9 cellular contexts compared by ENCODE assay signal in genomic region chr3:133037440-133037839, GRCh38. TPM values are rescaled to one million over a fixed set of nuclear protein-coding genes. Genes with fewer than 3 reads are reported as not detected.
DNase-seq lines count a peak whose midpoint lies in the region; ATAC-seq and TF ChIP-seq lines count a peak whose summit lies in the region.
"Had no signal": no experiment of that assay in that cellular context is flagged by ENCODE, and none has a peak within 500 bp of the region (broad histone marks: within the 10 kb centered on the region; RNA-seq: fewer than 3 reads in every experiment).

No MANE protein-coding gene starts in this region.

- CTCF ChIA-PET in activated CD4-positive, alpha-beta T cell treated with anti-CD3 and anti-CD28 coated beads, Interleukin-2, amount 10 ng/mL, durations not matched to agents 7 days and 5 days (lab: Charles Lee), result no interaction called here

- 76% methylated on average over 9 of the region's 9 CpGs for WGBS in suprapubic skin
- 67% methylated on average over 9 of the region's 9 CpGs for WGBS in prostate gland

- H3K9ac ChIP-seq in iPS-20b (ENCODE audit: low read depth, low read length), result peak overlapping the region; percentile 17; the same call in 1 of the 2 replicates

- peaks cover 52% of the 10 kb centered on the region for H3K27me3 Mint-ChIP-seq in activated CD4-positive, alpha-beta T cell treated with anti-CD3 and anti-CD28 coated beads, Interleukin-2, amount 10 ng/mL, durations not matched to agents 7 days and 5 days

- TF ChIP-seq CTCF in WERI-Rb-1 (IDR thresholded peaks at IDR 0.05; ENCODE audit: low read depth, low read length), result no peak
- no peak for TF ChIP-seq CTCF in suprapubic skin (IDR thresholded peaks at IDR 0.05)
- no peak for TF ChIP-seq CTCF in prostate gland (IDR thresholded peaks at IDR 0.05)

- TF ChIP-seq POLR2A in suprapubic skin (IDR thresholded peaks at IDR 0.05) (no peak), prostate gland (IDR thresholded peaks at IDR 0.05) (no peak)

- no peak for TF ChIP-seq EP300 in suprapubic skin (IDR thresholded peaks at IDR 0.05)

- H3K27me3 ChIP-seq in WERI-Rb-1 (ENCODE audit: insufficient read depth, low read depth, severe bottlenecking) (no peaks in the 10 kb centered on the region), iPS-20b (ENCODE audit: insufficient read depth, low read length) (peaks cover 36% of the 10 kb centered on the region), suprapubic skin (peaks cover 12% of the 10 kb centered on the region), prostate gland (replicated peaks; ENCODE audit: insufficient read depth) (no peaks in the 10 kb centered on the region)

- no peaks in the 10 kb centered on the region for H3K9me3 ChIP-seq in WERI-Rb-1 (ENCODE audit: severe bottlenecking)
- H3K9me3 ChIP-seq in iPS-20b (ENCODE audit: insufficient read depth, low read depth, low read length), result no peaks in the 10 kb centered on the region
- no peaks in the 10 kb centered on the region for H3K9me3 ChIP-seq in suprapubic skin
- no peaks in the 10 kb centered on the region for H3K9me3 ChIP-seq in prostate gland

- no peak overlapping the region for H3K27ac Mint-ChIP-seq in activated CD4-positive, alpha-beta T cell treated with anti-CD3 and anti-CD28 coated beads, Interleukin-2, amount 10 ng/mL, durations not matched to agents 7 days and 5 days
- H3K27ac Mint-ChIP-seq: activated naive CD4-positive, alpha-beta T cell treated with anti-CD3 and anti-CD28 coated beads for 36 hours had no signal

- POLR2A ChIA-PET in activated CD4-positive, alpha-beta T cell treated with anti-CD3 and anti-CD28 coated beads, Interleukin-2, amount 10 ng/mL, durations not matched to agents 7 days and 5 days (lab: Charles Lee), result no interaction called here

- no peak overlapping the region for H3K27ac ChIP-seq in WERI-Rb-1
- no peak overlapping the region for H3K27ac ChIP-seq in iPS-20b (ENCODE audit: low read length)
- H3K27ac ChIP-seq in suprapubic skin, result no peak overlapping the region
- H3K27ac ChIP-seq in prostate gland, result no peak overlapping the region

- H3K4me1 ChIP-seq in iPS-20b (ENCODE audit: insufficient read depth, low read length), result peaks cover 29% of the 10 kb centered on the region
- H3K4me1 ChIP-seq in suprapubic skin, result peaks cover 24% of the 10 kb centered on the region
- H3K4me1 ChIP-seq in prostate gland (replicated peaks), result no peaks in the 10 kb centered on the region

- ATAC-seq in HG03045 (IDR thresholded peaks at IDR 0.05; ENCODE audit: unreplicated experiment), result no peak

- no peak for DNase-seq in activated CD4-positive, alpha-beta T cell treated with anti-CD3 and anti-CD28 coated beads, Interleukin-2, amount 10 ng/mL, durations not matched to agents 7 days and 5 days
- no peak for DNase-seq in activated CD4-positive, alpha-beta T cell treated with anti-CD3 and anti-CD28 coated beads for 1 hour
- DNase-seq in WERI-Rb-1 (no peak), suprapubic skin (ENCODE audit: low spot score in 2 of 2) (no peak), NCI-H2171 (lab: John Stamatoyannopoulos, UW) (no peak), prostate gland (ENCODE audit: low spot score) (no peak)

- intact Hi-C loops in prostate gland (cut with DNase I), result loop anchor here (5.0 kb wide), 1 partner anchor 305 kb away; no protein-coding TSS in a partner anchor

- H3K36me3 ChIP-seq in WERI-Rb-1 (no peaks in the 10 kb centered on the region), iPS-20b (ENCODE audit: insufficient read depth, low read depth, low read length) (no peaks in the 10 kb centered on the region), suprapubic skin (no peaks in the 10 kb centered on the region), prostate gland (no peaks in the 10 kb centered on the region)

- H3K4me3 ChIP-seq in WERI-Rb-1 (ENCODE audit: low read depth, low read length) (peak overlapping the region; percentile 45; the same call in 1 of the 2 replicates), iPS-20b (ENCODE audit: low read length) (peak overlapping the region; percentile 81), suprapubic skin (peak overlapping the region; percentile 56), prostate gland (peak overlapping the region in 1 of 2 donors; percentile 35)

- no peaks in the 10 kb centered on the region for H3K9me3 Mint-ChIP-seq in activated CD4-positive, alpha-beta T cell treated with anti-CD3 and anti-CD28 coated beads, Interleukin-2, amount 10 ng/mL, durations not matched to agents 7 days and 5 days
- H3K9me3 Mint-ChIP-seq: activated naive CD4-positive, alpha-beta T cell treated with anti-CD3 and anti-CD28 coated beads for 36 hours had no signal

- no peaks in the 10 kb centered on the region for H3K36me3 Mint-ChIP-seq in activated CD4-positive, alpha-beta T cell treated with anti-CD3 and anti-CD28 coated beads, Interleukin-2, amount 10 ng/mL, durations not matched to agents 7 days and 5 days (ENCODE audit: low read depth)

- peak overlapping the region; percentile 4 for H3K4me3 Mint-ChIP-seq in activated CD4-positive, alpha-beta T cell treated with anti-CD3 and anti-CD28 coated beads, Interleukin-2, amount 10 ng/mL, durations not matched to agents 7 days and 5 days

- peaks cover 5% of the 10 kb centered on the region for H3K4me1 Mint-ChIP-seq in activated CD4-positive, alpha-beta T cell treated with anti-CD3 and anti-CD28 coated beads, Interleukin-2, amount 10 ng/mL, durations not matched to agents 7 days and 5 days

RNA-seq across cellular contexts. Expression of gene TMEM108, which starts 0.8 kb away (rescaled TPM):
- total RNA-seq in activated CD4-positive, alpha-beta T cell treated with anti-CD3 and anti-CD28 coated beads, Interleukin-2, amount 10 ng/mL, durations not matched to agents 7 days and 5 days, result not detected
- total RNA-seq in suprapubic skin (1 to 10 TPM in 2 of 4 donors, under 1 TPM in 2; 0.70 to 4.0 (median 1.4) TPM), prostate gland (1 to 10 TPM in 1 of 2 donors, not detected in 1; 8.1 TPM)
- total RNA-seq: activated naive CD4-positive, alpha-beta T cell treated with anti-CD3 and anti-CD28 coated beads for 36 hours had no signal
